ENCODE assay signal across 1 cellular context in the genomic region with DNA sequence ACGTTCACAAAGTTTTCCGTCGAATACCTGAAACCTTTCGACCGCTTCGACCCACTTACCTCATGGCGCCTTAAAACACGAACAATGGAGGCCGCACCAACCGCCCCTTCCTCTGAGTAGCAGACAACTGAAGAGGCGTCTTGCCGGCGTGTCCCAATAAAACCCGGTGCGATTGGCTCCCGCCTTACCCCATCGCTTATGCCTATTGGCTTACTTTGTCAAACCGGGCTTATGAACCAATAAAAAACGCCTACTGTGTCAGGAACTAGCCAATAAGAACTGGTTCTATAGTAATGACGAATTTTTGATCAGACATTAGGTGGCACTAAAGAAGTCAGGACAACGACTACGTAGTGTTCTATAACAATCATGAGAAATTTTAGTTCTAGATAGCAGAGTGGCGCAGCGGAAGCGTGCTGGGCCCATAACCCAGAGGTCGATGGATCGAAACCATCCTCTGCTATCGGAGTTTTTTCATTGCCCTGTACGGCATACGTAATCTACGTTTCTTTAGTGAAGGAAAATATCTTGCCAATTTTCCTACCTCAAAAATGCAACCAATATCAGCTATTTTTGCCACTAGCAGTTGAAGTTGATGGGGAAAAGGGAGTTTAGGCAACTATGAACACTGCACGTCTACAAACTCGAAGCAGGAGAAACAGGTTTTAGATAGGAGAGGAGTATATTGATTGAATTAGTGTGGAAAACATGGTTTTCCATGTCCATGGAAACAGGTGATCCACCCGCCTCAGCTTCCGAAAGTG.
TF ChIP-seq lines count a peak whose summit lies in the region.

Gene ILF2 (minus strand): TSS at position 135 of the 764 bp plus-strand sequence. CDS start 71 bp downstream, at position 64.

TF ChIP-seq in K562, 482 proteins besides CTCF, POLR2A, EP300 and RAD21 (continued from another document and continues in another):
- TF ChIP-seq, protein P1, sequence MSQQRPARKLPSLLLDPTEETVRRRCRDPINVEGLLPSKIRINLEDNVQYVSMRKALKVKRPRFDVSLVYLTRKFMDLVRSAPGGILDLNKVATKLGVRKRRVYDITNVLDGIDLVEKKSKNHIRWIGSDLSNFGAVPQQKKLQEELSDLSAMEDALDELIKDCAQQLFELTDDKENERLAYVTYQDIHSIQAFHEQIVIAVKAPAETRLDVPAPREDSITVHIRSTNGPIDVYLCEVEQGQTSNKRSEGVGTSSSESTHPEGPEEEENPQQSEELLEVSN (IDR thresholded peaks at IDR 0.05; ENCODE audit: borderline replicate concordance in 1 of 2, extremely low read depth in 1 of 2, insufficient read depth in 1 of 2, insufficient read length in 1 of 2, low read depth in 1 of 2, low read length in 1 of 2, poor library complexity in 1 of 2, severe bottlenecking in 1 of 2) = peak in 1 of 2 experiments; percentile 30
- TF ChIP-seq BRF1 (IDR thresholded peaks at IDR 0.05; ENCODE audit: borderline replicate concordance, extremely low read depth, insufficient read length) (peak; percentile 67), ZNF324 (CRISPR knock-in tag; IDR thresholded peaks at IDR 0.05) (no peak), JUN (IDR thresholded peaks at IDR 0.05; ENCODE audit: borderline replicate concordance, low read depth, low read length) (no peak; the same call in 1 of the 2 replicates), JUN (CRISPR knock-in tag; IDR thresholded peaks at IDR 0.05; ENCODE audit: borderline replicate concordance) (no peak), DDX20 (tag; IDR thresholded peaks at IDR 0.05; ENCODE audit: low read depth) (no peak), MTA1 (IDR thresholded peaks at IDR 0.05; ENCODE audit: borderline replicate concordance) (peak; percentile 79), HDAC6 (IDR thresholded peaks at IDR 0.05; ENCODE audit: low read depth, low read length) (no peak), ZFX (CRISPR knock-in tag; IDR thresholded peaks at IDR 0.05) (peak; percentile 83), ZNF407 (IDR thresholded peaks at IDR 0.05; ENCODE audit: low read depth) (peak; percentile 80), SMAD4 (CRISPR knock-in tag; conservative IDR thresholded peaks at IDR 0.05) (no peak), CEBPG (CRISPR knock-in tag; IDR thresholded peaks at IDR 0.05) (no peak), CEBPG (tag; conservative IDR thresholded peaks at IDR 0.05 in 1 of 2, IDR thresholded peaks at IDR 0.05 in 1 of 2) (peak in 1 of 2 experiments; percentile 80; a peak in 3 of 4 replicates), ZNF311 (CRISPR knock-in tag; IDR thresholded peaks at IDR 0.05) (no peak), LEF1 (IDR thresholded peaks at IDR 0.05) (no peak), GATA2 (CRISPR knock-in tag; IDR thresholded peaks at IDR 0.05) (peak; percentile 63; the same call in 1 of the 2 replicates), ZBTB1 (CRISPR knock-in tag; IDR thresholded peaks at IDR 0.05; ENCODE audit: borderline replicate concordance, low read depth) (0 out of 2 replicates have a peak, but pooled peaks have one; percentile 20), RBFOX2 (IDR thresholded peaks at IDR 0.05; ENCODE audit: low read depth, low read length) (peak; percentile 87), ZNF24 (IDR thresholded peaks at IDR 0.05) (peak; percentile 89), ZBTB5 (IDR thresholded peaks at IDR 0.05) (peak; percentile 76), ZNF41 (CRISPR knock-in tag; conservative IDR thresholded peaks at IDR 0.05) (no peak), TEAD1 (CRISPR knock-in tag; IDR thresholded peaks at IDR 0.05) (peak; percentile 15 to 64; a peak in 1 of 4 replicates), ZNF174 (CRISPR knock-in tag; IDR thresholded peaks at IDR 0.05) (peak; percentile 71; the same call in 1 of the 2 replicates), SP2 (IDR thresholded peaks at IDR 0.05; ENCODE audit: extremely low read depth, low read depth, low read length, poor library complexity, severe bottlenecking) (peak; percentile 16)
- TF ChIP-seq, protein P2, sequence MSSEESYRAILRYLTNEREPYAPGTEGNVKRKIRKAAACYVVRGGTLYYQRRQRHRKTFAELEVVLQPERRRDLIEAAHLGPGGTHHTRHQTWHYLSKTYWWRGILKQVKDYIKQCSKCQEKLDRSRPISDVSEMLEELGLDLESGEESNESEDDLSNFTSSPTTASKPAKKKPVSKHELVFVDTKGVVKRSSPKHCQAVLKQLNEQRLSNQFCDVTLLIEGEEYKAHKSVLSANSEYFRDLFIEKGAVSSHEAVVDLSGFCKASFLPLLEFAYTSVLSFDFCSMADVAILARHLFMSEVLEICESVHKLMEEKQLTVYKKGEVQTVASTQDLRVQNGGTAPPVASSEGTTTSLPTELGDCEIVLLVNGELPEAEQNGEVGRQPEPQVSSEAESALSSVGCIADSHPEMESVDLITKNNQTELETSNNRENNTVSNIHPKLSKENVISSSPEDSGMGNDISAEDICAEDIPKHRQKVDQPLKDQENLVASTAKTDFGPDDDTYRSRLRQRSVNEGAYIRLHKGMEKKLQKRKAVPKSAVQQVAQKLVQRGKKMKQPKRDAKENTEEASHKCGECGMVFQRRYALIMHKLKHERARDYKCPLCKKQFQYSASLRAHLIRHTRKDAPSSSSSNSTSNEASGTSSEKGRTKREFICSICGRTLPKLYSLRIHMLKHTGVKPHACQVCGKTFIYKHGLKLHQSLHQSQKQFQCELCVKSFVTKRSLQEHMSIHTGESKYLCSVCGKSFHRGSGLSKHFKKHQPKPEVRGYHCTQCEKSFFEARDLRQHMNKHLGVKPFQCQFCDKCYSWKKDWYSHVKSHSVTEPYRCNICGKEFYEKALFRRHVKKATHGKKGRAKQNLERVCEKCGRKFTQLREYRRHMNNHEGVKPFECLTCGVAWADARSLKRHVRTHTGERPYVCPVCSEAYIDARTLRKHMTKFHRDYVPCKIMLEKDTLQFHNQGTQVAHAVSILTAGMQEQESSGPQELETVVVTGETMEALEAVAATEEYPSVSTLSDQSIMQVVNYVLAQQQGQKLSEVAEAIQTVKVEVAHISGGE (CRISPR knock-in tag; IDR thresholded peaks at IDR 0.05) = 0 out of 6 replicates have a peak, but pooled peaks of 1 of the 3 experiments have one; percentile 40
- TF ChIP-seq, protein P3, sequence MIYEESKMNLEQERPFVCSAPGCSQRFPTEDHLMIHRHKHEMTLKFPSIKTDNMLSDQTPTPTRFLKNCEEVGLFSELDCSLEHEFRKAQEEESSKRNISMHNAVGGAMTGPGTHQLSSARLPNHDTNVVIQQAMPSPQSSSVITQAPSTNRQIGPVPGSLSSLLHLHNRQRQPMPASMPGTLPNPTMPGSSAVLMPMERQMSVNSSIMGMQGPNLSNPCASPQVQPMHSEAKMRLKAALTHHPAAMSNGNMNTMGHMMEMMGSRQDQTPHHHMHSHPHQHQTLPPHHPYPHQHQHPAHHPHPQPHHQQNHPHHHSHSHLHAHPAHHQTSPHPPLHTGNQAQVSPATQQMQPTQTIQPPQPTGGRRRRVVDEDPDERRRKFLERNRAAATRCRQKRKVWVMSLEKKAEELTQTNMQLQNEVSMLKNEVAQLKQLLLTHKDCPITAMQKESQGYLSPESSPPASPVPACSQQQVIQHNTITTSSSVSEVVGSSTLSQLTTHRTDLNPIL (CRISPR knock-in tag; IDR thresholded peaks at IDR 0.05) = no peak
- TF ChIP-seq, protein P4, sequence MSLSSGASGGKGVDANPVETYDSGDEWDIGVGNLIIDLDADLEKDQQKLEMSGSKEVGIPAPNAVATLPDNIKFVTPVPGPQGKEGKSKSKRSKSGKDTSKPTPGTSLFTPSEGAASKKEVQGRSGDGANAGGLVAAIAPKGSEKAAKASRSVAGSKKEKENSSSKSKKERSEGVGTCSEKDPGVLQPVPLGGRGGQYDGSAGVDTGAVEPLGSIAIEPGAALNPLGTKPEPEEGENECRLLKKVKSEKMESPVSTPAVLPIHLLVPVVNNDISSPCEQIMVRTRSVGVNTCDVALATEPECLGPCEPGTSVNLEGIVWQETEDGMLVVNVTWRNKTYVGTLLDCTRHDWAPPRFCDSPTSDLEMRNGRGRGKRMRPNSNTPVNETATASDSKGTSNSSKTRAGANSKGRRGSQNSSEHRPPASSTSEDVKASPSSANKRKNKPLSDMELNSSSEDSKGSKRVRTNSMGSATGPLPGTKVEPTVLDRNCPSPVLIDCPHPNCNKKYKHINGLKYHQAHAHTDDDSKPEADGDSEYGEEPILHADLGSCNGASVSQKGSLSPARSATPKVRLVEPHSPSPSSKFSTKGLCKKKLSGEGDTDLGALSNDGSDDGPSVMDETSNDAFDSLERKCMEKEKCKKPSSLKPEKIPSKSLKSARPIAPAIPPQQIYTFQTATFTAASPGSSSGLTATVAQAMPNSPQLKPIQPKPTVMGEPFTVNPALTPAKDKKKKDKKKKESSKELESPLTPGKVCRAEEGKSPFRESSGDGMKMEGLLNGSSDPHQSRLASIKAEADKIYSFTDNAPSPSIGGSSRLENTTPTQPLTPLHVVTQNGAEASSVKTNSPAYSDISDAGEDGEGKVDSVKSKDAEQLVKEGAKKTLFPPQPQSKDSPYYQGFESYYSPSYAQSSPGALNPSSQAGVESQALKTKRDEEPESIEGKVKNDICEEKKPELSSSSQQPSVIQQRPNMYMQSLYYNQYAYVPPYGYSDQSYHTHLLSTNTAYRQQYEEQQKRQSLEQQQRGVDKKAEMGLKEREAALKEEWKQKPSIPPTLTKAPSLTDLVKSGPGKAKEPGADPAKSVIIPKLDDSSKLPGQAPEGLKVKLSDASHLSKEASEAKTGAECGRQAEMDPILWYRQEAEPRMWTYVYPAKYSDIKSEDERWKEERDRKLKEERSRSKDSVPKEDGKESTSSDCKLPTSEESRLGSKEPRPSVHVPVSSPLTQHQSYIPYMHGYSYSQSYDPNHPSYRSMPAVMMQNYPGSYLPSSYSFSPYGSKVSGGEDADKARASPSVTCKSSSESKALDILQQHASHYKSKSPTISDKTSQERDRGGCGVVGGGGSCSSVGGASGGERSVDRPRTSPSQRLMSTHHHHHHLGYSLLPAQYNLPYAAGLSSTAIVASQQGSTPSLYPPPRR (CRISPR knock-in tag; IDR thresholded peaks at IDR 0.05; ENCODE audit: borderline replicate concordance) = no peak
- TF ChIP-seq, protein P5, sequence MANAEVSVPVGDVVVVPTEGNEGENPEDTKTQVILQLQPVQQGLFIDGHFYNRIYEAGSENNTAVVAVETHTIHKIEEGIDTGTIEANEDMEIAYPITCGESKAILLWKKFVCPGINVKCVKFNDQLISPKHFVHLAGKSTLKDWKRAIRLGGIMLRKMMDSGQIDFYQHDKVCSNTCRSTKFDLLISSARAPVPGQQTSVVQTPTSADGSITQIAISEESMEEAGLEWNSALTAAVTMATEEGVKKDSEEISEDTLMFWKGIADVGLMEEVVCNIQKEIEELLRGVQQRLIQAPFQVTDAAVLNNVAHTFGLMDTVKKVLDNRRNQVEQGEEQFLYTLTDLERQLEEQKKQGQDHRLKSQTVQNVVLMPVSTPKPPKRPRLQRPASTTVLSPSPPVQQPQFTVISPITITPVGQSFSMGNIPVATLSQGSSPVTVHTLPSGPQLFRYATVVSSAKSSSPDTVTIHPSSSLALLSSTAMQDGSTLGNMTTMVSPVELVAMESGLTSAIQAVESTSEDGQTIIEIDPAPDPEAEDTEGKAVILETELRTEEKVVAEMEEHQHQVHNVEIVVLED (CRISPR knock-in tag; IDR thresholded peaks at IDR 0.05) = peak; percentile 37; the same call in 1 of the 2 replicates
